Comparison of ENCODE assay signal across 8 cellular contexts in the genomic region with DNA sequence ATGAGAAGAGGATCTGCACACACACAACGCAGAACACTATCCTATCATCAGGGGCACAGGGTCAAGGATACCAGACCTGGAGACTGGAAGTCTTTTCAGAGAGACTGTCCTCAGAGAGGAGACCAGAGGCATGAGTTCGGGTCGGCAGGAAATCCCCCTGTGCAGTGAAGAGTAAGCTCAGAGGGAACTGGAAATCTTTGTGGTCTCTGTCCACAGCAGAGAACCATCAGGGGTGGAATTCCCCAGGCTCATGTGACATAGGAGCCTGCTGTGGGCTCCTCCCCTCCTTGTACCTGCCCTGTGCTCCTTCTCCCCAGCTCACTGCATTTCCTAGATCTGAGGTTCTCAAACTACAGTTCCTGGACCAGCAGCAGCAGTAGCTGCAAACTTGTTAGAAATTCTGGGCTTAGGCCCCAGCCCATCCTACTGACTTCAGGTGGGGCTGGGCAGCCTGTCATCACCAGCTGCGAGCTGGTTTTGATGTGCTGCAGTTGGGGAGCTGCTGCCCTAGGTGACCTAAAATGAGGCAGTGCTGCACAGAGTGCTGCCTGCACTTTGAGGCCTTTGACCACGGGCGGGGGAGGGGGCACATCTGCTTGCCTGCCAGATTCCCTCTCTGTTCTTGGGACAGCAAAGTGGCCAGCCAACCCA.
DNase-seq lines count a peak whose midpoint lies in the region; ATAC-seq lines count a peak whose summit lies in the region.

No MANE protein-coding gene starts in this region.

- ATAC-seq in GM18519 (IDR thresholded peaks at IDR 0.05; ENCODE audit: low FRiP score, unreplicated experiment) (peak; percentile 44), HG02588 (IDR thresholded peaks at IDR 0.05; ENCODE audit: unreplicated experiment) (peak; percentile 62)

- peak overlapping the region; percentile 90 for H3K27ac Mint-ChIP-seq in activated naive CD4-positive, alpha-beta T cell treated with anti-CD3 and anti-CD28 coated beads, Interleukin-2, amount 50 U/mL, for 24 hours

- peak overlapping the region; percentile 89 for H3K4me3 Mint-ChIP-seq in activated naive CD4-positive, alpha-beta T cell treated with anti-CD3 and anti-CD28 coated beads, Interleukin-2, amount 50 U/mL, for 24 hours

- H3K9ac ChIP-seq in rectal smooth muscle tissue (ENCODE audit: low read length) = no peak overlapping the region

- peak; percentile 48 for DNase-seq in NCI-H226
- no peak for DNase-seq in NCI-H526 treated with DMSO at 0.1 percent for 48 hours (lab: John Stamatoyannopoulos, UW)
- DNase-seq in NCI-H2171 (lab: John Stamatoyannopoulos, UW) = no peak
- DNase-seq in OCI-M1 (lab: John Stamatoyannopoulos, UW) = no peak

- H3K27ac ChIP-seq in rectal smooth muscle tissue (ENCODE audit: low read depth, low read length) = no peak overlapping the region

- peaks cover 61% of the 10 kb centered on the region for H3K4me1 Mint-ChIP-seq in activated naive CD4-positive, alpha-beta T cell treated with anti-CD3 and anti-CD28 coated beads, Interleukin-2, amount 50 U/mL, for 24 hours

- peaks cover 4% of the 10 kb centered on the region for H3K36me3 ChIP-seq in rectal smooth muscle tissue (ENCODE audit: control insufficient read depth, insufficient read depth, low read length)

- no peaks in the 10 kb centered on the region for H3K27me3 ChIP-seq in rectal smooth muscle tissue (ENCODE audit: control insufficient read depth, insufficient read depth, low read length)

- no peaks in the 10 kb centered on the region for H3K27me3 Mint-ChIP-seq in activated naive CD4-positive, alpha-beta T cell treated with anti-CD3 and anti-CD28 coated beads, Interleukin-2, amount 50 U/mL, for 24 hours

- no peaks in the 10 kb centered on the region for H3K9me3 Mint-ChIP-seq in activated naive CD4-positive, alpha-beta T cell treated with anti-CD3 and anti-CD28 coated beads, Interleukin-2, amount 50 U/mL, for 24 hours

- H3K4me3 ChIP-seq in rectal smooth muscle tissue (ENCODE audit: low read length) = peak overlapping the region; percentile 19

- H3K36me3 Mint-ChIP-seq in activated naive CD4-positive, alpha-beta T cell treated with anti-CD3 and anti-CD28 coated beads, Interleukin-2, amount 50 U/mL, for 24 hours = peaks cover 7% of the 10 kb centered on the region

- peaks cover 27% of the 10 kb centered on the region for H3K4me1 ChIP-seq in rectal smooth muscle tissue (ENCODE audit: control insufficient read depth, insufficient read depth, low read length)
